1 cellular context compared by ENCODE assay signal in genomic region chr5:6722015-6722414, GRCh38.
TF ChIP-seq lines count a peak whose summit lies in the region.

No MANE protein-coding gene starts in this region.

TF ChIP-seq in GM12878, 131 proteins besides CTCF, POLR2A, EP300 and RAD21 (continued from another document):
- TF ChIP-seq, protein P1, sequence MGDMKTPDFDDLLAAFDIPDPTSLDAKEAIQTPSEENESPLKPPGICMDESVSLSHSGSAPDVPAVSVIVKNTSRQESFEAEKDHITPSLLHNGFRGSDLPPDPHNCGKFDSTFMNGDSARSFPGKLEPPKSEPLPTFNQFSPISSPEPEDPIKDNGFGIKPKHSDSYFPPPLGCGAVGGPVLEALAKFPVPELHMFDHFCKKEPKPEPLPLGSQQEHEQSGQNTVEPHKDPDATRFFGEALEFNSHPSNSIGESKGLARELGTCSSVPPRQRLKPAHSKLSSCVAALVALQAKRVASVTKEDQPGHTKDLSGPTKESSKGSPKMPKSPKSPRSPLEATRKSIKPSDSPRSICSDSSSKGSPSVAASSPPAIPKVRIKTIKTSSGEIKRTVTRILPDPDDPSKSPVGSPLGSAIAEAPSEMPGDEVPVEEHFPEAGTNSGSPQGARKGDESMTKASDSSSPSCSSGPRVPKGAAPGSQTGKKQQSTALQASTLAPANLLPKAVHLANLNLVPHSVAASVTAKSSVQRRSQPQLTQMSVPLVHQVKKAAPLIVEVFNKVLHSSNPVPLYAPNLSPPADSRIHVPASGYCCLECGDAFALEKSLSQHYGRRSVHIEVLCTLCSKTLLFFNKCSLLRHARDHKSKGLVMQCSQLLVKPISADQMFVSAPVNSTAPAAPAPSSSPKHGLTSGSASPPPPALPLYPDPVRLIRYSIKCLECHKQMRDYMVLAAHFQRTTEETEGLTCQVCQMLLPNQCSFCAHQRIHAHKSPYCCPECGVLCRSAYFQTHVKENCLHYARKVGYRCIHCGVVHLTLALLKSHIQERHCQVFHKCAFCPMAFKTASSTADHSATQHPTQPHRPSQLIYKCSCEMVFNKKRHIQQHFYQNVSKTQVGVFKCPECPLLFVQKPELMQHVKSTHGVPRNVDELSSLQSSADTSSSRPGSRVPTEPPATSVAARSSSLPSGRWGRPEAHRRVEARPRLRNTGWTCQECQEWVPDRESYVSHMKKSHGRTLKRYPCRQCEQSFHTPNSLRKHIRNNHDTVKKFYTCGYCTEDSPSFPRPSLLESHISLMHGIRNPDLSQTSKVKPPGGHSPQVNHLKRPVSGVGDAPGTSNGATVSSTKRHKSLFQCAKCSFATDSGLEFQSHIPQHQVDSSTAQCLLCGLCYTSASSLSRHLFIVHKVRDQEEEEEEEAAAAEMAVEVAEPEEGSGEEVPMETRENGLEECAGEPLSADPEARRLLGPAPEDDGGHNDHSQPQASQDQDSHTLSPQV (IDR thresholded peaks at IDR 0.05), result no peak
- 0 out of 4 replicates have a peak, but pooled peaks of 1 of the 2 experiments have one; percentile 19 for TF ChIP-seq BHLHE40 (IDR thresholded peaks at IDR 0.05; ENCODE audit: borderline replicate concordance in 1 of 2, low read depth in 2 of 2, low read length in 1 of 2)
TF ChIP-seq in GM12878: peak in this region for 12.
